1 cellular context compared by ENCODE assay signal in the genomic region with DNA sequence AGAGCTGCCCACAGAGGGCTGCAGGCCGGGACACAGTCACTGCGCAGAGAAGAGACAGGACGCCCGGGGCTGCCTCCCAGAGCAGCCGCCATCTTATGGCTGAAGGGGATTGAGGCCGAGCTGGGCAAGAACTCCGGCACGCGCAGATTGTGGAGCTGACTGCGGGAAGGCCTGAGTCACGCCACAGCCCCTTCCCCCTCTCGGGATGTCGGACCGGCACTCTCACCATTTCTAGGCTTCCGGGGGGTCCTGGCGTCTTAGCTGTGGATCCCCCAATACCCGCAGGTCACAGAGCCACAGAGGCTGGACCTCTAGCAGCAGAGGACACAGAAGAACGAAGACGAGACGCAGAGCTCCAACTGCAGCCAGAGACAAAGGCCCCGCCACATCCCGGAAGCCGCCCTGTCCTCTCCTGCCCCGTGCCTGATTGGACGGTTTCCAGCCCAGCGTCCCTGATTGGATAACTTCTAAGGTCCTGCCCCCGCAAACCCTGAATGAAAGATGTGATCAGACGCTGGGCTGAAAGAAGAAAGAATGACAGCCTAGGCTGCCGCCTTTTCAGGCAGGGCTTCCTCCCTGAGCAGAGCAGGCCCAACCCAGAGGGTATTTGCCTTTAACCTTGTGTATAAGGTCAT.
A peak's percentile ranks its signal among the peaks of the same experiment; 100 is the strongest.
TF ChIP-seq lines count a peak whose summit lies in the region.

A gene (minus strand): TSS at position 373 of the 635 bp plus-strand sequence. CDS start 144 bp downstream, at position 229.

TF ChIP-seq in K562, 482 proteins besides CTCF, POLR2A, EP300 and RAD21 (continued from another document and continues in another):
- TF ChIP-seq, protein P1, sequence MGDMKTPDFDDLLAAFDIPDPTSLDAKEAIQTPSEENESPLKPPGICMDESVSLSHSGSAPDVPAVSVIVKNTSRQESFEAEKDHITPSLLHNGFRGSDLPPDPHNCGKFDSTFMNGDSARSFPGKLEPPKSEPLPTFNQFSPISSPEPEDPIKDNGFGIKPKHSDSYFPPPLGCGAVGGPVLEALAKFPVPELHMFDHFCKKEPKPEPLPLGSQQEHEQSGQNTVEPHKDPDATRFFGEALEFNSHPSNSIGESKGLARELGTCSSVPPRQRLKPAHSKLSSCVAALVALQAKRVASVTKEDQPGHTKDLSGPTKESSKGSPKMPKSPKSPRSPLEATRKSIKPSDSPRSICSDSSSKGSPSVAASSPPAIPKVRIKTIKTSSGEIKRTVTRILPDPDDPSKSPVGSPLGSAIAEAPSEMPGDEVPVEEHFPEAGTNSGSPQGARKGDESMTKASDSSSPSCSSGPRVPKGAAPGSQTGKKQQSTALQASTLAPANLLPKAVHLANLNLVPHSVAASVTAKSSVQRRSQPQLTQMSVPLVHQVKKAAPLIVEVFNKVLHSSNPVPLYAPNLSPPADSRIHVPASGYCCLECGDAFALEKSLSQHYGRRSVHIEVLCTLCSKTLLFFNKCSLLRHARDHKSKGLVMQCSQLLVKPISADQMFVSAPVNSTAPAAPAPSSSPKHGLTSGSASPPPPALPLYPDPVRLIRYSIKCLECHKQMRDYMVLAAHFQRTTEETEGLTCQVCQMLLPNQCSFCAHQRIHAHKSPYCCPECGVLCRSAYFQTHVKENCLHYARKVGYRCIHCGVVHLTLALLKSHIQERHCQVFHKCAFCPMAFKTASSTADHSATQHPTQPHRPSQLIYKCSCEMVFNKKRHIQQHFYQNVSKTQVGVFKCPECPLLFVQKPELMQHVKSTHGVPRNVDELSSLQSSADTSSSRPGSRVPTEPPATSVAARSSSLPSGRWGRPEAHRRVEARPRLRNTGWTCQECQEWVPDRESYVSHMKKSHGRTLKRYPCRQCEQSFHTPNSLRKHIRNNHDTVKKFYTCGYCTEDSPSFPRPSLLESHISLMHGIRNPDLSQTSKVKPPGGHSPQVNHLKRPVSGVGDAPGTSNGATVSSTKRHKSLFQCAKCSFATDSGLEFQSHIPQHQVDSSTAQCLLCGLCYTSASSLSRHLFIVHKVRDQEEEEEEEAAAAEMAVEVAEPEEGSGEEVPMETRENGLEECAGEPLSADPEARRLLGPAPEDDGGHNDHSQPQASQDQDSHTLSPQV (IDR thresholded peaks at IDR 0.05) = no peak
- TF ChIP-seq ZNF589 (CRISPR knock-in tag; IDR thresholded peaks at IDR 0.05; ENCODE audit: low read depth) = no peak
- no peak for TF ChIP-seq RBM15 (IDR thresholded peaks at IDR 0.05; ENCODE audit: insufficient read depth, low read length)
- TF ChIP-seq BRF1 (IDR thresholded peaks at IDR 0.05; ENCODE audit: borderline replicate concordance, extremely low read depth, insufficient read length) = no peak
- TF ChIP-seq, protein P2, sequence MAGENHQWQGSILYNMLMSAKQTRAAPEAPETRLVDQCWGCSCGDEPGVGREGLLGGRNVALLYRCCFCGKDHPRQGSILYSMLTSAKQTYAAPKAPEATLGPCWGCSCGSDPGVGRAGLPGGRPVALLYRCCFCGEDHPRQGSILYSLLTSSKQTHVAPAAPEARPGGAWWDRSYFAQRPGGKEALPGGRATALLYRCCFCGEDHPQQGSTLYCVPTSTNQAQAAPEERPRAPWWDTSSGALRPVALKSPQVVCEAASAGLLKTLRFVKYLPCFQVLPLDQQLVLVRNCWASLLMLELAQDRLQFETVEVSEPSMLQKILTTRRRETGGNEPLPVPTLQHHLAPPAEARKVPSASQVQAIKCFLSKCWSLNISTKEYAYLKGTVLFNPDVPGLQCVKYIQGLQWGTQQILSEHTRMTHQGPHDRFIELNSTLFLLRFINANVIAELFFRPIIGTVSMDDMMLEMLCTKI (IDR thresholded peaks at IDR 0.05; ENCODE audit: partially characterized antibody) = no peak
- TF ChIP-seq TCF7 (IDR thresholded peaks at IDR 0.05; ENCODE audit: borderline replicate concordance) = no peak
- TF ChIP-seq, protein P3, sequence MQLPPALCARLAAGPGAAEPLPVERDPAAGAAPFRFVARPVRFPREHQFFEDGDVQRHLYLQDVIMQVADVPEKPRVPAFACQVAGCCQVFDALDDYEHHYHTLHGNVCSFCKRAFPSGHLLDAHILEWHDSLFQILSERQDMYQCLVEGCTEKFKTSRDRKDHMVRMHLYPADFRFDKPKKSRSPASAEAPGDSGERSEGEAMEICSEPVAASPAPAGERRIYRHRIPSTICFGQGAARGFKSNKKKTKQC (CRISPR knock-in tag; IDR thresholded peaks at IDR 0.05) = no peak
- TF ChIP-seq PPARD (CRISPR knock-in tag; IDR thresholded peaks at IDR 0.05) = no peak
- no peak for TF ChIP-seq DMBX1 (CRISPR knock-in tag; IDR thresholded peaks at IDR 0.05; ENCODE audit: borderline replicate concordance)
- TF ChIP-seq, protein P4, sequence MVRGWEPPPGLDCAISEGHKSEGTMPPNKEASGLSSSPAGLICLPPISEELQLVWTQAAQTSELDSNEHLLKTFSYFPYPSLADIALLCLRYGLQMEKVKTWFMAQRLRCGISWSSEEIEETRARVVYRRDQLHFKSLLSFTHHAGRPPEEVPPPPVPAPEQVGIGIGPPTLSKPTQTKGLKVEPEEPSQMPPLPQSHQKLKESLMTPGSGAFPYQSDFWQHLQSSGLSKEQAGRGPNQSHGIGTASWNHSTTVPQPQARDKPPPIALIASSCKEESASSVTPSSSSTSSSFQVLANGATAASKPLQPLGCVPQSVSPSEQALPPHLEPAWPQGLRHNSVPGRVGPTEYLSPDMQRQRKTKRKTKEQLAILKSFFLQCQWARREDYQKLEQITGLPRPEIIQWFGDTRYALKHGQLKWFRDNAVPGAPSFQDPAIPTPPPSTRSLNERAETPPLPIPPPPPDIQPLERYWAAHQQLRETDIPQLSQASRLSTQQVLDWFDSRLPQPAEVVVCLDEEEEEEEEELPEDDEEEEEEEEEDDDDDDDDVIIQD (CRISPR knock-in tag; IDR thresholded peaks at IDR 0.05) = no peak
- peak; percentile 77 for TF ChIP-seq TBP (optimal IDR thresholded peaks at IDR 0.05; ENCODE audit: low read depth, low read length)
- TF ChIP-seq ZEB2 (IDR thresholded peaks at IDR 0.05) = no peak
- TF ChIP-seq, protein P5, sequence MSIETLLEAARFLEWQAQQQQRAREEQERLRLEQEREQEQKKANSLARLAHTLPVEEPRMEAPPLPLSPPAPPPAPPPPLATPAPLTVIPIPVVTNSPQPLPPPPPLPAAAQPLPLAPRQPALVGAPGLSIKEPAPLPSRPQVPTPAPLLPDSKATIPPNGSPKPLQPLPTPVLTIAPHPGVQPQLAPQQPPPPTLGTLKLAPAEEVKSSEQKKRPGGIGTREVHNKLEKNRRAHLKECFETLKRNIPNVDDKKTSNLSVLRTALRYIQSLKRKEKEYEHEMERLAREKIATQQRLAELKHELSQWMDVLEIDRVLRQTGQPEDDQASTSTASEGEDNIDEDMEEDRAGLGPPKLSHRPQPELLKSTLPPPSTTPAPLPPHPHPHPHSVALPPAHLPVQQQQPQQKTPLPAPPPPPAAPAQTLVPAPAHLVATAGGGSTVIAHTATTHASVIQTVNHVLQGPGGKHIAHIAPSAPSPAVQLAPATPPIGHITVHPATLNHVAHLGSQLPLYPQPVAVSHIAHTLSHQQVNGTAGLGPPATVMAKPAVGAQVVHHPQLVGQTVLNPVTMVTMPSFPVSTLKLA (conservative IDR thresholded peaks at IDR 0.05) = 0 out of 4 replicates have a peak, but pooled peaks of 1 of the 2 experiments have one; percentile 34
- TF ChIP-seq NCOA6 (IDR thresholded peaks at IDR 0.05) = no peak
- no peak for TF ChIP-seq MTA2 (IDR thresholded peaks at IDR 0.05; ENCODE audit: low read depth)
- peak; percentile 57 for TF ChIP-seq POLR2B (IDR thresholded peaks at IDR 0.05; ENCODE audit: low read depth, partially characterized antibody)
- TF ChIP-seq, protein P6, sequence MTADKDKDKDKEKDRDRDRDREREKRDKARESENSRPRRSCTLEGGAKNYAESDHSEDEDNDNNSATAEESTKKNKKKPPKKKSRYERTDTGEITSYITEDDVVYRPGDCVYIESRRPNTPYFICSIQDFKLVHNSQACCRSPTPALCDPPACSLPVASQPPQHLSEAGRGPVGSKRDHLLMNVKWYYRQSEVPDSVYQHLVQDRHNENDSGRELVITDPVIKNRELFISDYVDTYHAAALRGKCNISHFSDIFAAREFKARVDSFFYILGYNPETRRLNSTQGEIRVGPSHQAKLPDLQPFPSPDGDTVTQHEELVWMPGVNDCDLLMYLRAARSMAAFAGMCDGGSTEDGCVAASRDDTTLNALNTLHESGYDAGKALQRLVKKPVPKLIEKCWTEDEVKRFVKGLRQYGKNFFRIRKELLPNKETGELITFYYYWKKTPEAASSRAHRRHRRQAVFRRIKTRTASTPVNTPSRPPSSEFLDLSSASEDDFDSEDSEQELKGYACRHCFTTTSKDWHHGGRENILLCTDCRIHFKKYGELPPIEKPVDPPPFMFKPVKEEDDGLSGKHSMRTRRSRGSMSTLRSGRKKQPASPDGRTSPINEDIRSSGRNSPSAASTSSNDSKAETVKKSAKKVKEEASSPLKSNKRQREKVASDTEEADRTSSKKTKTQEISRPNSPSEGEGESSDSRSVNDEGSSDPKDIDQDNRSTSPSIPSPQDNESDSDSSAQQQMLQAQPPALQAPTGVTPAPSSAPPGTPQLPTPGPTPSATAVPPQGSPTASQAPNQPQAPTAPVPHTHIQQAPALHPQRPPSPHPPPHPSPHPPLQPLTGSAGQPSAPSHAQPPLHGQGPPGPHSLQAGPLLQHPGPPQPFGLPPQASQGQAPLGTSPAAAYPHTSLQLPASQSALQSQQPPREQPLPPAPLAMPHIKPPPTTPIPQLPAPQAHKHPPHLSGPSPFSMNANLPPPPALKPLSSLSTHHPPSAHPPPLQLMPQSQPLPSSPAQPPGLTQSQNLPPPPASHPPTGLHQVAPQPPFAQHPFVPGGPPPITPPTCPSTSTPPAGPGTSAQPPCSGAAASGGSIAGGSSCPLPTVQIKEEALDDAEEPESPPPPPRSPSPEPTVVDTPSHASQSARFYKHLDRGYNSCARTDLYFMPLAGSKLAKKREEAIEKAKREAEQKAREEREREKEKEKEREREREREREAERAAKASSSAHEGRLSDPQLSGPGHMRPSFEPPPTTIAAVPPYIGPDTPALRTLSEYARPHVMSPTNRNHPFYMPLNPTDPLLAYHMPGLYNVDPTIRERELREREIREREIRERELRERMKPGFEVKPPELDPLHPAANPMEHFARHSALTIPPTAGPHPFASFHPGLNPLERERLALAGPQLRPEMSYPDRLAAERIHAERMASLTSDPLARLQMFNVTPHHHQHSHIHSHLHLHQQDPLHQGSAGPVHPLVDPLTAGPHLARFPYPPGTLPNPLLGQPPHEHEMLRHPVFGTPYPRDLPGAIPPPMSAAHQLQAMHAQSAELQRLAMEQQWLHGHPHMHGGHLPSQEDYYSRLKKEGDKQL (CRISPR knock-in tag; IDR thresholded peaks at IDR 0.05; ENCODE audit: borderline replicate concordance) = no peak
- no peak for TF ChIP-seq ZNF384 (IDR thresholded peaks at IDR 0.05; ENCODE audit: low read depth, low read length)
- TF ChIP-seq HDAC6 (IDR thresholded peaks at IDR 0.05; ENCODE audit: low read depth, low read length) = no peak
- TF ChIP-seq, protein P7, sequence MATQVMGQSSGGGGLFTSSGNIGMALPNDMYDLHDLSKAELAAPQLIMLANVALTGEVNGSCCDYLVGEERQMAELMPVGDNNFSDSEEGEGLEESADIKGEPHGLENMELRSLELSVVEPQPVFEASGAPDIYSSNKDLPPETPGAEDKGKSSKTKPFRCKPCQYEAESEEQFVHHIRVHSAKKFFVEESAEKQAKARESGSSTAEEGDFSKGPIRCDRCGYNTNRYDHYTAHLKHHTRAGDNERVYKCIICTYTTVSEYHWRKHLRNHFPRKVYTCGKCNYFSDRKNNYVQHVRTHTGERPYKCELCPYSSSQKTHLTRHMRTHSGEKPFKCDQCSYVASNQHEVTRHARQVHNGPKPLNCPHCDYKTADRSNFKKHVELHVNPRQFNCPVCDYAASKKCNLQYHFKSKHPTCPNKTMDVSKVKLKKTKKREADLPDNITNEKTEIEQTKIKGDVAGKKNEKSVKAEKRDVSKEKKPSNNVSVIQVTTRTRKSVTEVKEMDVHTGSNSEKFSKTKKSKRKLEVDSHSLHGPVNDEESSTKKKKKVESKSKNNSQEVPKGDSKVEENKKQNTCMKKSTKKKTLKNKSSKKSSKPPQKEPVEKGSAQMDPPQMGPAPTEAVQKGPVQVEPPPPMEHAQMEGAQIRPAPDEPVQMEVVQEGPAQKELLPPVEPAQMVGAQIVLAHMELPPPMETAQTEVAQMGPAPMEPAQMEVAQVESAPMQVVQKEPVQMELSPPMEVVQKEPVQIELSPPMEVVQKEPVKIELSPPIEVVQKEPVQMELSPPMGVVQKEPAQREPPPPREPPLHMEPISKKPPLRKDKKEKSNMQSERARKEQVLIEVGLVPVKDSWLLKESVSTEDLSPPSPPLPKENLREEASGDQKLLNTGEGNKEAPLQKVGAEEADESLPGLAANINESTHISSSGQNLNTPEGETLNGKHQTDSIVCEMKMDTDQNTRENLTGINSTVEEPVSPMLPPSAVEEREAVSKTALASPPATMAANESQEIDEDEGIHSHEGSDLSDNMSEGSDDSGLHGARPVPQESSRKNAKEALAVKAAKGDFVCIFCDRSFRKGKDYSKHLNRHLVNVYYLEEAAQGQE (CRISPR knock-in tag; IDR thresholded peaks at IDR 0.05; ENCODE audit: low read depth) = no peak
- TF ChIP-seq, protein P8, sequence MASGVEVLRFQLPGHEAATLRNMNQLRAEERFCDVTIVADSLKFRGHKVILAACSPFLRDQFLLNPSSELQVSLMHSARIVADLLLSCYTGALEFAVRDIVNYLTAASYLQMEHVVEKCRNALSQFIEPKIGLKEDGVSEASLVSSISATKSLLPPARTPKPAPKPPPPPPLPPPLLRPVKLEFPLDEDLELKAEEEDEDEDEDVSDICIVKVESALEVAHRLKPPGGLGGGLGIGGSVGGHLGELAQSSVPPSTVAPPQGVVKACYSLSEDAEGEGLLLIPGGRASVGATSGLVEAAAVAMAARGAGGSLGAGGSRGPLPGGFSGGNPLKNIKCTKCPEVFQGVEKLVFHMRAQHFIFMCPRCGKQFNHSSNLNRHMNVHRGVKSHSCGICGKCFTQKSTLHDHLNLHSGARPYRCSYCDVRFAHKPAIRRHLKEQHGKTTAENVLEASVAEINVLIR (CRISPR knock-in tag; IDR thresholded peaks at IDR 0.05) = no peak
- TF ChIP-seq ZNF586 (CRISPR knock-in tag; conservative IDR thresholded peaks at IDR 0.05) = no peak
- TF ChIP-seq EHMT2 (IDR thresholded peaks at IDR 0.05) = no peak
- no peak for TF ChIP-seq ZNF133 (CRISPR knock-in tag; IDR thresholded peaks at IDR 0.05)
- no peak for TF ChIP-seq ZNF174 (CRISPR knock-in tag; IDR thresholded peaks at IDR 0.05)
- TF ChIP-seq ZNF699 (CRISPR knock-in tag; IDR thresholded peaks at IDR 0.05; ENCODE audit: insufficient replicate concordance) = no peak
- no peak for TF ChIP-seq ILF3 (IDR thresholded peaks at IDR 0.05; ENCODE audit: borderline replicate concordance)
- TF ChIP-seq, protein P9, sequence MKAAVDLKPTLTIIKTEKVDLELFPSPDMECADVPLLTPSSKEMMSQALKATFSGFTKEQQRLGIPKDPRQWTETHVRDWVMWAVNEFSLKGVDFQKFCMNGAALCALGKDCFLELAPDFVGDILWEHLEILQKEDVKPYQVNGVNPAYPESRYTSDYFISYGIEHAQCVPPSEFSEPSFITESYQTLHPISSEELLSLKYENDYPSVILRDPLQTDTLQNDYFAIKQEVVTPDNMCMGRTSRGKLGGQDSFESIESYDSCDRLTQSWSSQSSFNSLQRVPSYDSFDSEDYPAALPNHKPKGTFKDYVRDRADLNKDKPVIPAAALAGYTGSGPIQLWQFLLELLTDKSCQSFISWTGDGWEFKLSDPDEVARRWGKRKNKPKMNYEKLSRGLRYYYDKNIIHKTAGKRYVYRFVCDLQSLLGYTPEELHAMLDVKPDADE (conservative IDR thresholded peaks at IDR 0.05; ENCODE audit: control insufficient read depth, low read depth, low read length) = no peak
- TF ChIP-seq L3MBTL2 (IDR thresholded peaks at IDR 0.05) = peak; percentile 77
- TF ChIP-seq ZNF175 (CRISPR knock-in tag; IDR thresholded peaks at IDR 0.05; ENCODE audit: low read depth) = no peak
